ENCODE assay signal across 33 cellular contexts in genomic region chr14:84361476-84361875, GRCh38.
"Had no signal": no experiment of that assay in that cellular context is flagged by ENCODE, and none has a peak within 500 bp of the region (broad histone marks: within the 10 kb centered on the region; RNA-seq: fewer than 3 reads in every experiment).

No MANE protein-coding gene starts in this region.

- H3K27me3 ChIP-seq: adrenal gland, brain microvascular endothelial cell, foreskin keratinocyte, gastrocnemius medialis, heart left ventricle had no signal

- H3K4me3 Mint-ChIP-seq: activated CD4-positive, alpha-beta memory T cell treated with anti-CD3 and anti-CD28 coated beads for 36 hours; activated CD4-positive, alpha-beta T cell treated with anti-CD3 and anti-CD28 coated beads for 36 hours; activated CD4-positive, alpha-beta T cell treated with anti-CD3 and anti-CD28 coated beads, Interleukin-2, amount 10 ng/mL, durations not matched to agents 24 days and 14 days; activated CD8-positive, alpha-beta memory T cell treated with anti-CD3 and anti-CD28 coated beads, Interleukin-2, amount 10 ng/mL, durations not matched to agents 7 days and 5 days; activated CD8-positive, alpha-beta T cell treated with anti-CD3 and anti-CD28 coated beads, Interleukin-2, amount 10 ng/mL, durations not matched to agents 7 days and 5 days; activated naive CD4-positive, alpha-beta T cell treated with anti-CD3 and anti-CD28 coated beads for 36 hours; activated naive CD4-positive, alpha-beta T cell treated with anti-CD3 and anti-CD28 coated beads, Interleukin-2, amount 50 U/mL, for 24 hours; activated naive CD8-positive, alpha-beta T cell treated with anti-CD3 and anti-CD28 coated beads for 36 hours; activated naive CD8-positive, alpha-beta T cell treated with anti-CD3 and anti-CD28 coated beads, Interleukin-2, amount 50 U/mL, for 24 hours; activated T-helper 1 cell treated with anti-CD3 and anti-CD28 coated beads, Interleukin-12 subunit alpha, Interleukin-12 subunit beta, Interleukin-2, Interleukin-4 antibody, amounts not matched to agents 30 ng/mL and 10 ng/mL and 1 ng/mL, durations not matched to agents 14 hours and 24 hours and 36 hours; central memory CD8-positive, alpha-beta T cell; dendritic cell treated with granulocyte-macrophage colony-stimulating factor and Interleukin-4, amounts not matched to agents 40 ng/mL and 50 ng/mL, for 4 days had no signal

- FAIRE-seq: bronchial epithelial cell, endometrium had no signal

- H3K4me1 Mint-ChIP-seq: activated CD4-positive, alpha-beta T cell treated with anti-CD3 and anti-CD28 coated beads for 36 hours; activated CD4-positive, alpha-beta T cell treated with anti-CD3 and anti-CD28 coated beads, Interleukin-2, amount 10 ng/mL, durations not matched to agents 24 days and 14 days; activated CD8-positive, alpha-beta memory T cell treated with anti-CD3 and anti-CD28 coated beads, Interleukin-2, amount 10 ng/mL, durations not matched to agents 7 days and 5 days; activated naive CD4-positive, alpha-beta T cell treated with anti-CD3 and anti-CD28 coated beads, Interleukin-2, amount 50 U/mL, for 24 hours; activated naive CD8-positive, alpha-beta T cell treated with anti-CD3 and anti-CD28 coated beads for 36 hours; activated naive CD8-positive, alpha-beta T cell treated with anti-CD3 and anti-CD28 coated beads, Interleukin-2, amount 50 U/mL, for 24 hours; central memory CD8-positive, alpha-beta T cell had no signal

- ATAC-seq: activated CD4-positive, alpha-beta T cell treated with anti-CD3 and anti-CD28 coated beads for 36 hours; activated CD8-positive, alpha-beta memory T cell treated with anti-CD3 and anti-CD28 coated beads, Interleukin-2, amount 10 ng/mL, durations not matched to agents 7 days and 5 days; activated CD8-positive, alpha-beta T cell treated with anti-CD3 and anti-CD28 coated beads, Interleukin-2, amount 10 ng/mL, durations not matched to agents 7 days and 5 days; activated naive CD8-positive, alpha-beta T cell treated with anti-CD3 and anti-CD28 coated beads, Interleukin-2, amount 50 U/mL, for 24 hours; esophagus mucosa; foreskin keratinocyte; gastrocnemius medialis; heart left ventricle had no signal

- H3K27ac Mint-ChIP-seq: activated CD4-positive, alpha-beta memory T cell treated with anti-CD3 and anti-CD28 coated beads for 36 hours; activated CD4-positive, alpha-beta T cell treated with anti-CD3 and anti-CD28 coated beads for 36 hours; activated CD4-positive, alpha-beta T cell treated with anti-CD3 and anti-CD28 coated beads, Interleukin-2, amount 10 ng/mL, durations not matched to agents 24 days and 14 days; activated CD8-positive, alpha-beta memory T cell treated with anti-CD3 and anti-CD28 coated beads, Interleukin-2, amount 10 ng/mL, durations not matched to agents 7 days and 5 days; activated CD8-positive, alpha-beta T cell treated with anti-CD3 and anti-CD28 coated beads, Interleukin-2, amount 10 ng/mL, durations not matched to agents 7 days and 5 days; activated naive CD4-positive, alpha-beta T cell treated with anti-CD3 and anti-CD28 coated beads for 36 hours; activated naive CD4-positive, alpha-beta T cell treated with anti-CD3 and anti-CD28 coated beads, Interleukin-2, amount 50 U/mL, for 24 hours; activated naive CD8-positive, alpha-beta T cell treated with anti-CD3 and anti-CD28 coated beads for 36 hours; activated naive CD8-positive, alpha-beta T cell treated with anti-CD3 and anti-CD28 coated beads, Interleukin-2, amount 50 U/mL, for 24 hours; activated T-helper 1 cell treated with anti-CD3 and anti-CD28 coated beads, Interleukin-12 subunit alpha, Interleukin-12 subunit beta, Interleukin-2, Interleukin-4 antibody, amounts not matched to agents 30 ng/mL and 10 ng/mL and 1 ng/mL, durations not matched to agents 14 hours and 24 hours and 36 hours; activated T-helper 2 cell treated with anti-CD3 and anti-CD28 coated beads, Interferon-gamma antibody, Interleukin-2, Interleukin-4, amounts not matched to agents 10 μg/mL and 5 μg/mL and 100 μg/mL, durations not matched to agents 14 hours and 24 hours and 36 hours; dendritic cell treated with granulocyte-macrophage colony-stimulating factor and Interleukin-4, amounts not matched to agents 40 ng/mL and 50 ng/mL, for 4 days had no signal

- H3K36me3 ChIP-seq: adrenal gland, brain microvascular endothelial cell, gastrocnemius medialis, heart left ventricle had no signal

- H3K27ac ChIP-seq: adrenal gland, brain microvascular endothelial cell, coronary artery, foreskin keratinocyte, gastrocnemius medialis, heart left ventricle had no signal

- H3K36me3 Mint-ChIP-seq: activated CD4-positive, alpha-beta memory T cell treated with anti-CD3 and anti-CD28 coated beads for 36 hours; activated CD8-positive, alpha-beta memory T cell treated with anti-CD3 and anti-CD28 coated beads, Interleukin-2, amount 10 ng/mL, durations not matched to agents 7 days and 5 days; activated naive CD4-positive, alpha-beta T cell treated with anti-CD3 and anti-CD28 coated beads, Interleukin-2, amount 50 U/mL, for 24 hours; activated naive CD8-positive, alpha-beta T cell treated with anti-CD3 and anti-CD28 coated beads for 36 hours had no signal

- H3K4me1 ChIP-seq: adrenal gland, foreskin keratinocyte, gastrocnemius medialis, heart left ventricle had no signal

- H3K27me3 Mint-ChIP-seq: activated CD4-positive, alpha-beta memory T cell treated with anti-CD3 and anti-CD28 coated beads for 36 hours; activated CD4-positive, alpha-beta T cell treated with anti-CD3 and anti-CD28 coated beads for 36 hours; activated CD4-positive, alpha-beta T cell treated with anti-CD3 and anti-CD28 coated beads, Interleukin-2, amount 10 ng/mL, durations not matched to agents 24 days and 14 days; activated CD8-positive, alpha-beta memory T cell treated with anti-CD3 and anti-CD28 coated beads, Interleukin-2, amount 10 ng/mL, durations not matched to agents 7 days and 5 days; activated naive CD4-positive, alpha-beta T cell treated with anti-CD3 and anti-CD28 coated beads, Interleukin-2, amount 50 U/mL, for 24 hours; activated naive CD8-positive, alpha-beta T cell treated with anti-CD3 and anti-CD28 coated beads for 36 hours; activated naive CD8-positive, alpha-beta T cell treated with anti-CD3 and anti-CD28 coated beads, Interleukin-2, amount 50 U/mL, for 24 hours; central memory CD8-positive, alpha-beta T cell; dendritic cell treated with granulocyte-macrophage colony-stimulating factor and Interleukin-4, amounts not matched to agents 40 ng/mL and 50 ng/mL, for 4 days had no signal

- DNase-seq: activated CD4-positive, alpha-beta memory T cell treated with anti-CD3 and anti-CD28 coated beads for 36 hours; activated CD4-positive, alpha-beta T cell treated with anti-CD3 and anti-CD28 coated beads for 36 hours; activated CD4-positive, alpha-beta T cell treated with anti-CD3 and anti-CD28 coated beads, Interleukin-2, amount 10 ng/mL, durations not matched to agents 24 days and 14 days; activated CD4-positive, CD25-positive, alpha-beta regulatory T cell; activated CD4-positive, CD25-positive, alpha-beta regulatory T cell treated with anti-CD3 and anti-CD28 coated beads, Interleukin-2, amount 50 U/mL, for 72 hours; activated CD8-positive, alpha-beta memory T cell treated with anti-CD3 and anti-CD28 coated beads, Interleukin-2, amount 10 ng/mL, durations not matched to agents 7 days and 5 days; activated CD8-positive, alpha-beta memory T cell treated with anti-CD3 and anti-CD28 coated beads, Interleukin-2, amount 50 U/mL, for 4 hours; activated CD8-positive, alpha-beta T cell treated with anti-CD3 and anti-CD28 coated beads, Interleukin-2, amount 10 ng/mL, durations not matched to agents 7 days and 5 days; activated effector memory CD4-positive, alpha-beta T cell treated with anti-CD3 and anti-CD28 coated beads, Interleukin-2, amount 50 U/mL, for 16 hours; activated naive CD4-positive, alpha-beta T cell treated with anti-CD3 and anti-CD28 coated beads for 36 hours; activated naive CD8-positive, alpha-beta T cell treated with anti-CD3 and anti-CD28 coated beads for 36 hours; activated naive CD8-positive, alpha-beta T cell treated with anti-CD3 and anti-CD28 coated beads, Interleukin-2, amount 50 U/mL, for 24 hours; activated T-cell treated with anti-CD3 and anti-CD28 coated beads, Interleukin-2, amount 50 U/mL, for 1 hour; activated T-cell treated with anti-CD3 and anti-CD28 coated beads, Interleukin-2, amount 50 U/mL, for 48 hours; adrenal gland; amygdala; aorta; brain microvascular endothelial cell; effector CD8-positive, alpha-beta T cell; foreskin keratinocyte; gastrocnemius medialis; glutamatergic neuron; heart left ventricle; T-helper 2 cell had no signal

- H3K9me3 ChIP-seq: adrenal gland, gastrocnemius medialis had no signal

- H3K4me3 ChIP-seq: adrenal gland, coronary artery, gastrocnemius medialis, heart left ventricle had no signal
